ENCODE assay signal across 22 cellular contexts in genomic region chr7:136234040-136234439, GRCh38.
"Had no signal": no experiment of that assay in that cellular context is flagged by ENCODE, and none has a peak within 500 bp of the region (broad histone marks: within the 10 kb centered on the region; RNA-seq: fewer than 3 reads in every experiment).

No MANE protein-coding gene starts in this region.

- DNase-seq: activated CD4-positive, alpha-beta memory T cell treated with anti-CD3 and anti-CD28 coated beads, Interleukin-2, amount 10 ng/mL, durations not matched to agents 7 days and 5 days; activated CD4-positive, alpha-beta T cell treated with anti-CD3 and anti-CD28 coated beads for 36 hours; activated CD4-positive, alpha-beta T cell treated with anti-CD3 and anti-CD28 coated beads, Interleukin-2, amount 50 U/mL, for 1 hour; activated gamma-delta T cell; activated naive CD4-positive, alpha-beta T cell treated with anti-CD3 and anti-CD28 coated beads, Interleukin-2, amount 10 ng/mL, durations not matched to agents 7 days and 5 days; activated naive CD8-positive, alpha-beta T cell treated with anti-CD3 and anti-CD28 coated beads for 36 hours; activated T-cell treated with anti-CD3 and anti-CD28 coated beads for 4 hours; activated T-cell treated with anti-CD3 and anti-CD28 coated beads, Interleukin-2, amount 50 U/mL, for 48 hours; body of pancreas; central memory CD4-positive, alpha-beta T cell; MM.1S; NCI-H146; NCI-H187 treated with DMSO at 0.1 percent for 48 hours; NCI-H2081 treated with DMSO at 0.1 percent for 48 hours; NCI-H446; NCI-H526; NCI-H82; Right ventricle myocardium superior; SJCRH30; SK-N-SH; T-helper 1 cell; WERI-Rb-1 had no signal
